ENCODE assay signal across 1 cellular context in genomic region chr15:39784638-39785037, GRCh38.
TF ChIP-seq lines count a peak whose summit lies in the region.

No MANE protein-coding gene starts in this region.

TF ChIP-seq in H1, 55 proteins besides CTCF, POLR2A, EP300 and RAD21 (continued from another document):
- TF ChIP-seq, protein P1, sequence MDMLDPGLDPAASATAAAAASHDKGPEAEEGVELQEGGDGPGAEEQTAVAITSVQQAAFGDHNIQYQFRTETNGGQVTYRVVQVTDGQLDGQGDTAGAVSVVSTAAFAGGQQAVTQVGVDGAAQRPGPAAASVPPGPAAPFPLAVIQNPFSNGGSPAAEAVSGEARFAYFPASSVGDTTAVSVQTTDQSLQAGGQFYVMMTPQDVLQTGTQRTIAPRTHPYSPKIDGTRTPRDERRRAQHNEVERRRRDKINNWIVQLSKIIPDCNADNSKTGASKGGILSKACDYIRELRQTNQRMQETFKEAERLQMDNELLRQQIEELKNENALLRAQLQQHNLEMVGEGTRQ (IDR thresholded peaks at IDR 0.05; ENCODE audit: low read length) = no peak
- TF ChIP-seq YY1 (IDR thresholded peaks at IDR 0.05; ENCODE audit: low read depth, low read length) = no peak
- TF ChIP-seq MAFK (IDR thresholded peaks at IDR 0.05; ENCODE audit: low read depth, low read length) = no peak
- no peak for TF ChIP-seq NRF1 (IDR thresholded peaks at IDR 0.05; ENCODE audit: low read depth, low read length)
- TF ChIP-seq CHD7 (IDR thresholded peaks at IDR 0.05; ENCODE audit: insufficient replicate concordance, low read length) = no peak
- no peak for TF ChIP-seq FOSL1 (IDR thresholded peaks at IDR 0.05; ENCODE audit: insufficient read depth, low read depth, low read length)
